ENCODE assay signal across 21 cellular contexts in genomic region chr6:136468711-136469110, GRCh38.
DNase-seq lines count a peak whose midpoint lies in the region; FAIRE-seq and TF ChIP-seq lines count a peak whose summit lies in the region.
"Had no signal": no experiment of that assay in that cellular context is flagged by ENCODE, and none has a peak within 500 bp of the region (broad histone marks: within the 10 kb centered on the region; RNA-seq: fewer than 3 reads in every experiment).

No MANE protein-coding gene starts in this region.

- DNase-seq in D721Med (ENCODE audit: insufficient read length, low spot score): no peak
- peak in 51 of 61 donors; percentile 11 to 91 (median 60) for DNase-seq in caudate nucleus (lab: John Stamatoyannopoulos, UW)
- peak; percentile 81 for DNase-seq in inferior parietal cortex (ENCODE audit: extremely low spot score)
- peak in 8 of 10 donors; percentile 31 to 94 (median 62) for DNase-seq in posterior cingulate gyrus
- no peak for DNase-seq in HuH-7 (ENCODE audit: low spot score)
- no peak for DNase-seq in NCI-H128 (lab: John Stamatoyannopoulos, UW; ENCODE audit: unreplicated experiment)
- DNase-seq in NCI-H1436 (lab: John Stamatoyannopoulos, UW): no peak
- no peak for DNase-seq in HuH-7.5 (ENCODE audit: low spot score)
- DNase-seq: CD8-positive, alpha-beta memory T cell; DMS79; H7; NCI-H1417 treated with DMSO at 0.1 percent for 48 hours; NCI-H1930; NCI-H226; NCI-H524; PC-9 had no signal

- intact Hi-C loops in posterior cingulate gyrus (cut with DNase I): loop anchor here (2.0 kb wide), 1 partner anchor 58 kb away; no protein-coding TSS in a partner anchor

- H3K27ac ChIP-seq in caudate nucleus (ENCODE audit: low read depth, low read length): peak overlapping the region; percentile 97
- H3K27ac ChIP-seq: BLaER1 treated with 17β-estradiol and CSF1 and Interleukin-3, amounts not matched to agents 10 nM and 100 nM; PC-9 had no signal

- peak; percentile 77 for FAIRE-seq in D721Med (lab: Jason Lieb, UNC)
- FAIRE-seq: A204.1, GM12892, GM18507, HepG2 had no signal

- no peak for TF ChIP-seq CTCF in D721Med (IDR thresholded peaks at IDR 0.05; ENCODE audit: insufficient read depth, missing control alignments)

Comparison
In these comparisons a context has a peak if more than half of its experiments do, and no peak if none do; other contexts are left out.
1. DNase-seq: peak in caudate nucleus (51 of 61), inferior parietal cortex (single experiment) and posterior cingulate gyrus (8 of 10); none in D721Med (single experiment), HuH-7 (single experiment), NCI-H128 (single experiment), NCI-H1436 (single experiment) and HuH-7.5 (single experiment).